ENCODE assay signal across 1 cellular context in genomic region chr1:182791464-182792179, GRCh38.
TF ChIP-seq lines count a peak whose summit lies in the region.

No MANE protein-coding gene starts in this region.

TF ChIP-seq in K562, 482 proteins besides CTCF, POLR2A, EP300 and RAD21 (continued from another document and continues in another):
- TF ChIP-seq HOMEZ (CRISPR knock-in tag; IDR thresholded peaks at IDR 0.05) (no peak), AFF4 (CRISPR knock-in tag; IDR thresholded peaks at IDR 0.05) (no peak), ZBTB2 (IDR thresholded peaks at IDR 0.05) (peak; percentile 81), SMARCC2 (IDR thresholded peaks at IDR 0.05; ENCODE audit: low read depth) (peak; percentile 99), ZNF354B (CRISPR knock-in tag; IDR thresholded peaks at IDR 0.05) (no peak), ZNF282 (CRISPR knock-in tag; IDR thresholded peaks at IDR 0.05) (no peak), ELK3 (CRISPR knock-in tag; IDR thresholded peaks at IDR 0.05) (no peak), ZNF512 (tag; IDR thresholded peaks at IDR 0.05) (no peak), ZNF639 (CRISPR knock-in tag; conservative IDR thresholded peaks at IDR 0.05 in 1 of 2, IDR thresholded peaks at IDR 0.05 in 1 of 2) (peak in 1 of 2 experiments; percentile 57; a peak in 1 of 4 replicates), ZNF384 (IDR thresholded peaks at IDR 0.05; ENCODE audit: low read depth, low read length) (no peak), ZNF134 (CRISPR knock-in tag; conservative IDR thresholded peaks at IDR 0.05) (no peak), STAT6 (CRISPR knock-in tag; IDR thresholded peaks at IDR 0.05) (no peak), HBP1 (CRISPR knock-in tag; IDR thresholded peaks at IDR 0.05) (0 out of 2 replicates have a peak, but pooled peaks have one; percentile 72), SOX6 (IDR thresholded peaks at IDR 0.05) (peak; percentile 97), KAT8 (IDR thresholded peaks at IDR 0.05; ENCODE audit: low read depth) (no peak), MLX (CRISPR knock-in tag; conservative IDR thresholded peaks at IDR 0.05) (no peak), NCOR1 (IDR thresholded peaks at IDR 0.05) (peak; percentile 99), RBM14 (IDR thresholded peaks at IDR 0.05; ENCODE audit: borderline replicate concordance, insufficient read depth, low read depth, low read length) (no peak), NUFIP1 (IDR thresholded peaks at IDR 0.05; ENCODE audit: partially characterized antibody) (no peak), TCF15 (CRISPR knock-in tag; IDR thresholded peaks at IDR 0.05) (no peak), TSHZ1 (CRISPR knock-in tag; IDR thresholded peaks at IDR 0.05) (no peak), FOSL1 (tag; conservative IDR thresholded peaks at IDR 0.05) (peak; percentile 95), NR2C1 (IDR thresholded peaks at IDR 0.05) (no peak), NR2C1 (tag; IDR thresholded peaks at IDR 0.05) (0 out of 2 replicates have a peak, but pooled peaks have one; percentile 18), HNRNPH1 (optimal IDR thresholded peaks at IDR 0.05; ENCODE audit: low read depth, low read length) (no peak), MTA2 (IDR thresholded peaks at IDR 0.05; ENCODE audit: low read depth) (peak; percentile 98), NFATC3 (IDR thresholded peaks at IDR 0.05) (no peak; the same call in none of the 2 replicates), RBM34 (IDR thresholded peaks at IDR 0.05; ENCODE audit: borderline replicate concordance, insufficient read depth, low read length) (no peak), EP400 (IDR thresholded peaks at IDR 0.05) (peak; percentile 39; the same call in 1 of the 2 replicates), EZH2 (IDR thresholded peaks at IDR 0.05; ENCODE audit: borderline replicate concordance, low read depth, low read length) (no peak; the same call in 1 of the 2 replicates), TSC22D4 (tag; IDR thresholded peaks at IDR 0.05) (no peak), ATF7 (IDR thresholded peaks at IDR 0.05) (peak; percentile 69; the same call in 1 of the 2 replicates), RFX1 (IDR thresholded peaks at IDR 0.05) (no peak; the same call in 1 of the 2 replicates), RBFOX2 (IDR thresholded peaks at IDR 0.05; ENCODE audit: low read depth, low read length) (no peak), MEF2D (tag; conservative IDR thresholded peaks at IDR 0.05; ENCODE audit: low read depth) (peak; percentile 93), NR0B1 (IDR thresholded peaks at IDR 0.05; ENCODE audit: partially characterized antibody) (no peak), TAF9B (IDR thresholded peaks at IDR 0.05; ENCODE audit: partially characterized antibody) (peak; percentile 39), TAF1 (IDR thresholded peaks at IDR 0.05; ENCODE audit: control insufficient read depth, extremely low read depth, insufficient read depth, low read length, severe bottlenecking) (peak; percentile 29), CBX3 (IDR thresholded peaks at IDR 0.05; ENCODE audit: borderline replicate concordance in 1 of 2, low read length in 2 of 2) (peak in 1 of 2 experiments; percentile 68; a peak in 1 of 3 replicates)
